In genomic region chr6:159061805-159062563, GRCh38 we compare ENCODE assay signal across 8 cellular contexts. TPM values are rescaled to one million over a fixed set of nuclear protein-coding genes. Genes with fewer than 3 reads are reported as not detected.
A peak's percentile ranks its signal among the peaks of the same experiment; 100 is the strongest.
DNase-seq lines count a peak whose midpoint lies in the region; ATAC-seq, FAIRE-seq and TF ChIP-seq lines count a peak whose summit lies in the region.

No MANE protein-coding gene starts in this region.

- no peak for FAIRE-seq in GM12891 (lab: Jason Lieb, UNC)

- H3K4me1 ChIP-seq in mucosa of descending colon (ENCODE audit: low read depth) (no peaks in the 10 kb centered on the region), foreskin keratinocyte (no peaks in the 10 kb centered on the region), BE2C (no peaks in the 10 kb centered on the region)

- intact Hi-C loops in mucosa of descending colon (cut with DNase I, micrococcal nuclease) = no loop called here
- intact Hi-C loops in posterior cingulate gyrus (cut with DNase I) = no loop called here

- H3K4me3 ChIP-seq in mucosa of descending colon (no peak overlapping the region), BE2C (ENCODE audit: low read depth, low read length) (no peak overlapping the region)

- ATAC-seq in GM21717 (IDR thresholded peaks at IDR 0.05; ENCODE audit: unreplicated experiment) (peak; percentile 49), mucosa of descending colon (peak; percentile 80), foreskin keratinocyte (no peak)

- H3K27me3 ChIP-seq in foreskin keratinocyte (peaks cover 49% of the 10 kb centered on the region), BE2C (peaks cover 98% of the 10 kb centered on the region)

- H3K9me3 ChIP-seq in mucosa of descending colon (no peaks in the 10 kb centered on the region), BE2C (no peaks in the 10 kb centered on the region)

- DNase-seq in GM12891 (ENCODE audit: insufficient read length, low spot score) = no peak
- peak; percentile 8 for DNase-seq in SIG-M5 (lab: John Stamatoyannopoulos, UW)
- DNase-seq in mucosa of descending colon = no peak
- no peak for DNase-seq in posterior cingulate gyrus
- no peak for DNase-seq in foreskin keratinocyte
- no peak for DNase-seq in BE2C
- DNase-seq in NCI-H526 treated with DMSO at 0.1 percent for 48 hours (lab: John Stamatoyannopoulos, UW) = no peak

- TF ChIP-seq CTCF in mucosa of descending colon (IDR thresholded peaks at IDR 0.05) = no peak
- no peak for TF ChIP-seq CTCF in foreskin keratinocyte (conservative IDR thresholded peaks at IDR 0.05)
- TF ChIP-seq CTCF in BE2C (IDR thresholded peaks at IDR 0.05; ENCODE audit: low read depth, low read length) = no peak

- H3K27ac ChIP-seq in foreskin keratinocyte = no peak overlapping the region

- TF ChIP-seq POLR2A in GM12891 (IDR thresholded peaks at IDR 0.05; ENCODE audit: low read depth, low read length) = no peak

- no peaks in the 10 kb centered on the region for H3K36me3 ChIP-seq in mucosa of descending colon (ENCODE audit: low read depth)
- no peaks in the 10 kb centered on the region for H3K36me3 ChIP-seq in BE2C

TF ChIP-seq in GM12891, 5 proteins besides CTCF, POLR2A, EP300 and RAD21:
- TF ChIP-seq PAX5 (IDR thresholded peaks at IDR 0.05; ENCODE audit: insufficient read depth, low read length, severe bottlenecking) (no peak), SPI1 (IDR thresholded peaks at IDR 0.05; ENCODE audit: low read depth, low read length) (peak; percentile 56), POU2F2 (IDR thresholded peaks at IDR 0.05; ENCODE audit: low read depth, low read length) (no peak)

RNA-seq across cellular contexts. Expression of gene TAGAP, which starts 17.2 kb away (rescaled TPM):
- 2.6 TPM for polyA plus RNA-seq in GM12891 (2012; ENCODE audit: low read depth, missing spikeins)
- 1 to 10 TPM; 2.0 to 4.1 (median 3.7) TPM for total RNA-seq in mucosa of descending colon
- total RNA-seq in foreskin keratinocyte = 0.07 TPM in 2 replicates
- polyA plus RNA-seq in foreskin keratinocyte = 0.03 and 0.06 TPM in 2 replicates
- not detected for polyA plus RNA-seq in BE2C (2012; ENCODE audit: insufficient read depth, insufficient read length, low read depth)
